In genomic region chr1:167442854-167443565, GRCh38 we compare ENCODE assay signal across 11 cellular contexts.
DNase-seq lines count a peak whose midpoint lies in the region; ATAC-seq and TF ChIP-seq lines count a peak whose summit lies in the region.
"Had no signal": no experiment of that assay in that cellular context is flagged by ENCODE, and none has a peak within 500 bp of the region (broad histone marks: within the 10 kb centered on the region; RNA-seq: fewer than 3 reads in every experiment).

No MANE protein-coding gene starts in this region.

- H3K4me2 ChIP-seq in BLaER1, result no peak overlapping the region

- H3K36me3 Mint-ChIP-seq in CD4-positive, alpha-beta memory T cell, result peaks cover 37 to 73% of the 10 kb centered on the region in 2 donors
- peaks cover 56% of the 10 kb centered on the region for H3K36me3 Mint-ChIP-seq in activated T-helper 1 cell treated with anti-CD3 and anti-CD28 coated beads, Interleukin-12 subunit alpha, Interleukin-12 subunit beta, Interleukin-2, Interleukin-4 antibody, amounts not matched to agents 30 ng/mL and 10 ng/mL and 1 ng/mL, durations not matched to agents 14 hours and 24 hours and 36 hours (ENCODE audit: low read depth)

- H3K9me3 ChIP-seq in BLaER1, result no peaks in the 10 kb centered on the region
- no peaks in the 10 kb centered on the region for H3K9me3 ChIP-seq in CD4-positive, alpha-beta memory T cell (ENCODE audit: control insufficient read depth in 1 of 2, low read length in 2 of 2)
- H3K9me3 ChIP-seq: ovary, tibial nerve had no signal

- ATAC-seq in SK-N-SH treated with all-trans-retinoic acid at 6 μM for 48 hours (no peak), GM21447 (IDR thresholded peaks at IDR 0.05; ENCODE audit: unreplicated experiment) (no peak)

- peaks cover 0 to 4% (median 0%) of the 10 kb centered on the region in 8 donors for H3K9me3 Mint-ChIP-seq in CD4-positive, alpha-beta memory T cell
- H3K9me3 Mint-ChIP-seq in activated T-helper 1 cell treated with anti-CD3 and anti-CD28 coated beads, Interleukin-12 subunit alpha, Interleukin-12 subunit beta, Interleukin-2, Interleukin-4 antibody, amounts not matched to agents 30 ng/mL and 10 ng/mL and 1 ng/mL, durations not matched to agents 14 hours and 24 hours and 36 hours, result no peaks in the 10 kb centered on the region

- peak overlapping the region; percentile 75 to 94 (median 84) for H3K27ac Mint-ChIP-seq in CD4-positive, alpha-beta memory T cell
- peak overlapping the region; percentile 61 for H3K27ac Mint-ChIP-seq in activated T-helper 1 cell treated with anti-CD3 and anti-CD28 coated beads, Interleukin-12 subunit alpha, Interleukin-12 subunit beta, Interleukin-2, Interleukin-4 antibody, amounts not matched to agents 30 ng/mL and 10 ng/mL and 1 ng/mL, durations not matched to agents 14 hours and 24 hours and 36 hours

- H3K27me3 Mint-ChIP-seq in CD4-positive, alpha-beta memory T cell, result no peaks in the 10 kb centered on the region
- no peaks in the 10 kb centered on the region for H3K27me3 Mint-ChIP-seq in activated T-helper 1 cell treated with anti-CD3 and anti-CD28 coated beads, Interleukin-12 subunit alpha, Interleukin-12 subunit beta, Interleukin-2, Interleukin-4 antibody, amounts not matched to agents 30 ng/mL and 10 ng/mL and 1 ng/mL, durations not matched to agents 14 hours and 24 hours and 36 hours (ENCODE audit: insufficient read depth)

- peaks cover 31% of the 10 kb centered on the region for H3K4me1 ChIP-seq in BLaER1
- peaks cover 83% of the 10 kb centered on the region for H3K4me1 ChIP-seq in CD4-positive, alpha-beta memory T cell (ENCODE audit: insufficient read depth, low read length)

- H3K27me3 ChIP-seq in BLaER1, result peaks cover 5% of the 10 kb centered on the region
- H3K27me3 ChIP-seq in CD4-positive, alpha-beta memory T cell (ENCODE audit: insufficient read depth, low read length), result no peaks in the 10 kb centered on the region
- H3K27me3 ChIP-seq: ovary had no signal

- peak overlapping the region in 4 of 8 donors; percentile 5 to 63 (median 44) for H3K4me3 Mint-ChIP-seq in CD4-positive, alpha-beta memory T cell
- H3K4me3 Mint-ChIP-seq in activated T-helper 1 cell treated with anti-CD3 and anti-CD28 coated beads, Interleukin-12 subunit alpha, Interleukin-12 subunit beta, Interleukin-2, Interleukin-4 antibody, amounts not matched to agents 30 ng/mL and 10 ng/mL and 1 ng/mL, durations not matched to agents 14 hours and 24 hours and 36 hours, result peak overlapping the region; percentile 17

- DNase-seq in CD4-positive, alpha-beta memory T cell, result no peak
- DNase-seq in activated T-helper 1 cell treated with anti-CD3 and anti-CD28 coated beads, Interleukin-12 subunit alpha, Interleukin-12 subunit beta, Interleukin-2, Interleukin-4 antibody, amounts not matched to agents 30 ng/mL and 10 ng/mL and 1 ng/mL, durations not matched to agents 14 hours and 24 hours and 36 hours (ENCODE audit: low spot score), result no peak
- DNase-seq in islet precursor cell (peak; percentile 19), Kasumi-1 (lab: John Stamatoyannopoulos, UW) (no peak)
- DNase-seq in stimulated activated naive CD4-positive, alpha-beta T cell (lab: John Stamatoyannopoulos, UW), result no peak

- 0 out of 2 replicates have a peak overlapping the region, but pooled peaks have one; percentile 14 for H3K27ac ChIP-seq in BLaER1
- H3K27ac ChIP-seq in CD4-positive, alpha-beta memory T cell (ENCODE audit: low read depth, low read length), result peak overlapping the region; percentile 17
- H3K27ac ChIP-seq: ovary, tibial nerve, WERI-Rb-1 had no signal

- CTCF ChIA-PET in CD4-positive, alpha-beta memory T cell (lab: Charles Lee; ENCODE audit: partially characterized antibody), result interaction anchor here (0.5 to 8.7 kb wide), 19 partner anchors 9 to 384 kb away, joined by 3 to 64 read pairs (median 5); partner anchors contain the start of gene CD247

- intact Hi-C loops in CD4-positive, alpha-beta memory T cell (cut with micrococcal nuclease), result loop anchor here (1.0 to 2.0 kb wide), 6 partner anchors 24 to 377 kb away; partner anchors contain the start of gene CD247
- intact Hi-C loops in activated T-helper 1 cell treated with anti-CD3 and anti-CD28 coated beads, Interleukin-12 subunit alpha, Interleukin-12 subunit beta, Interleukin-2, Interleukin-4 antibody, amounts not matched to agents 30 ng/mL and 10 ng/mL and 1 ng/mL, durations not matched to agents 14 hours and 24 hours and 36 hours (cut with micrococcal nuclease), result loop anchor here (1.0 to 10.0 kb wide), 5 partner anchors 90 to 538 kb away; no protein-coding TSS in a partner anchor

- H4K20me1 ChIP-seq in BLaER1, result no peaks in the 10 kb centered on the region

- POLR2A ChIA-PET in CD4-positive, alpha-beta memory T cell (lab: Charles Lee; ENCODE audit: partially characterized antibody), result interaction anchor here (0.9 to 8.4 kb wide), 6 partner anchors 12 to 74 kb away, joined by 4 to 87 read pairs (median 11); partner anchors contain the start of gene CD247

- H3K4me1 Mint-ChIP-seq in CD4-positive, alpha-beta memory T cell, result peaks cover 63 to 94% (median 78%) of the 10 kb centered on the region in 4 donors
- H3K4me1 Mint-ChIP-seq in activated T-helper 1 cell treated with anti-CD3 and anti-CD28 coated beads, Interleukin-12 subunit alpha, Interleukin-12 subunit beta, Interleukin-2, Interleukin-4 antibody, amounts not matched to agents 30 ng/mL and 10 ng/mL and 1 ng/mL, durations not matched to agents 14 hours and 24 hours and 36 hours (ENCODE audit: low read depth), result peaks cover 79% of the 10 kb centered on the region

- H3K4me3 ChIP-seq in BLaER1, result no peak overlapping the region
- no peak overlapping the region for H3K4me3 ChIP-seq in CD4-positive, alpha-beta memory T cell (ENCODE audit: low read length in 2 of 2)
- H3K4me3 ChIP-seq: ovary, tibial nerve had no signal

- no peak overlapping the region for H3K9ac ChIP-seq in BLaER1

- no peaks in the 10 kb centered on the region for H3K36me3 ChIP-seq in BLaER1
- H3K36me3 ChIP-seq in CD4-positive, alpha-beta memory T cell (ENCODE audit: insufficient read depth, low read length), result peaks cover 48% of the 10 kb centered on the region
- H3K36me3 ChIP-seq: ovary, tibial nerve, WERI-Rb-1 had no signal

TF ChIP-seq in SK-N-SH treated with all-trans-retinoic acid at 6 μM for 48 hours, 23 proteins besides CTCF, POLR2A, EP300 and RAD21:
- TF ChIP-seq CREB5 (CRISPR knock-in tag; IDR thresholded peaks at IDR 0.05; ENCODE audit: low read depth), result no peak
- TF ChIP-seq SNAI2 (CRISPR knock-in tag; IDR thresholded peaks at IDR 0.05), result no peak
- TF ChIP-seq CSRNP3 (CRISPR knock-in tag; IDR thresholded peaks at IDR 0.05), result no peak
- TF ChIP-seq ZNF565 (CRISPR knock-in tag; conservative IDR thresholded peaks at IDR 0.05; ENCODE audit: low read depth), result no peak
- no peak for TF ChIP-seq TSHZ2 (CRISPR knock-in tag; IDR thresholded peaks at IDR 0.05)
